16 cellular contexts compared by ENCODE assay signal in genomic region chr5:175248416-175248905, GRCh38.
DNase-seq lines count a peak whose midpoint lies in the region; ATAC-seq and TF ChIP-seq lines count a peak whose summit lies in the region.
"Had no signal": no experiment of that assay in that cellular context is flagged by ENCODE, and none has a peak within 500 bp of the region (broad histone marks: within the 10 kb centered on the region; RNA-seq: fewer than 3 reads in every experiment).

No MANE protein-coding gene starts in this region.

- peak; percentile 24 for DNase-seq in DMS79 treated with DMSO at 0.1 percent for 48 hours (lab: John Stamatoyannopoulos, UW)
- DNase-seq in IMR-90, result no peak
- peak; percentile 36 for DNase-seq in kidney tubule cell (ENCODE audit: low spot score)
- no peak for DNase-seq in pons (ENCODE audit: low spot score)
- no peak for DNase-seq in HuH-7 (ENCODE audit: low spot score)
- DNase-seq in AG08396 (ENCODE audit: low spot score), result no peak
- DNase-seq: CD4-positive, CD25-positive, alpha-beta regulatory T cell; CD8-positive, alpha-beta memory T cell; DMS 273 treated with DMSO at 0.1 percent for 48 hours; DND-41; GM23248; H9; HFFc6 had no signal

- H2AK9ac ChIP-seq in IMR-90 (replicated peaks; ENCODE audit: low read depth, low read length, poor library complexity), result no peak overlapping the region

- POLR2A ChIA-PET in IMR-90 (lab: Charles Lee; ENCODE audit: unreplicated experiment), result no interaction called here

- no peak overlapping the region for H3K4me2 ChIP-seq in IMR-90 (ENCODE audit: low read depth, low read length)
- H3K4me2 ChIP-seq: BLaER1 had no signal

- in situ Hi-C loops in IMR-90 (cut with MboI; ENCODE audit: low sequenced_read_pairs), result no loop called here

- H3K4me1 ChIP-seq in IMR-90 (ENCODE audit: control insufficient read depth, insufficient read depth, low read length), result peaks cover 4% of the 10 kb centered on the region

- no peak overlapping the region for H3K18ac ChIP-seq in IMR-90 (ENCODE audit: low read depth, low read length)

- H3K4ac ChIP-seq in IMR-90 (ENCODE audit: low read depth, low read length), result peak overlapping the region; percentile 21; the same call in 1 of the 2 replicates

- H3K56ac ChIP-seq in IMR-90 (ENCODE audit: extremely low read depth, insufficient read depth, low read length), result no peak overlapping the region

- H3K9ac ChIP-seq in IMR-90 (ENCODE audit: low read depth, low read length), result no peak overlapping the region
- H3K9ac ChIP-seq: BLaER1, GM23248 had no signal

- CTCF ChIA-PET in IMR-90 (lab: Yijun Ruan, JAX), result no interaction called here

- H2BK5ac ChIP-seq in IMR-90 (ENCODE audit: low read depth, low read length, poor library complexity, severe bottlenecking), result no peak overlapping the region

- H3K36me3 ChIP-seq in IMR-90 (ENCODE audit: control insufficient read depth, insufficient read depth, low read length), result no peaks in the 10 kb centered on the region
- H3K36me3 ChIP-seq: BLaER1 had no signal

- H4K5ac ChIP-seq in IMR-90 (ENCODE audit: low read depth, low read length), result no peak overlapping the region

- WGBS in IMR-90 (ENCODE audit: extremely low coverage in 2 of 2, insufficient read length in 1 of 2), 2 experiments, result no CpG with 5 or more reads among the region's 6 CpGs

- H3K4me3 ChIP-seq in IMR-90 (ENCODE audit: insufficient read depth, low read depth, low read length), result no peak overlapping the region
- H3K4me3 ChIP-seq: BLaER1, GM23248 had no signal

- H2AFZ ChIP-seq in IMR-90 (replicated peaks; ENCODE audit: low read length, poor library complexity), result no peak overlapping the region
- H2AFZ ChIP-seq: GM23248 had no signal

- no peaks in the 10 kb centered on the region for H3K27me3 ChIP-seq in IMR-90 (ENCODE audit: control insufficient read depth, insufficient read depth, low read length)
- H3K27me3 ChIP-seq: BLaER1 had no signal

- intact Hi-C loops in IMR-90 (cut with micrococcal nuclease), result loop anchor here (5.0 kb wide), 1 partner anchor 194 kb away; the partner anchor contains the start of gene DRD1

- H4K20me1 ChIP-seq in IMR-90 (ENCODE audit: insufficient read depth, low read length), result no peaks in the 10 kb centered on the region
- H4K20me1 ChIP-seq: BLaER1 had no signal

- no peak overlapping the region for H3K23ac ChIP-seq in IMR-90 (ENCODE audit: low read depth, low read length)

- peak overlapping the region; percentile 3; the same call in 2 of the 3 replicates for H2BK15ac ChIP-seq in IMR-90 (ENCODE audit: low read depth, low read length)

- peak overlapping the region; percentile 37; the same call in 1 of the 2 replicates for H2AK5ac ChIP-seq in IMR-90 (ENCODE audit: low read depth, low read length)

- TF ChIP-seq POLR2A in IMR-90 (IDR thresholded peaks at IDR 0.05; ENCODE audit: low read depth, low read length), result no peak

- H3K27ac ChIP-seq in IMR-90 (ENCODE audit: insufficient read depth, low read length), result no peak overlapping the region
- H3K27ac ChIP-seq: BLaER1, C4-2B, GM23248 had no signal

- TF ChIP-seq CTCF in IMR-90 (conservative IDR thresholded peaks at IDR 0.05; ENCODE audit: low read depth, low read length), result no peak

- dilution Hi-C loops in IMR-90 (cut with HindIII; ENCODE audit: low sequenced_read_pairs, unreplicated experiment), result no loop called here

- H3K79me1 ChIP-seq in IMR-90 (ENCODE audit: low read depth in 1 of 2, low read length in 2 of 2), result no peaks in the 10 kb centered on the region

- peak overlapping the region; percentile 3; the same call in 1 of the 2 replicates for H2BK120ac ChIP-seq in IMR-90 (ENCODE audit: low read depth, low read length)

- H4K8ac ChIP-seq in IMR-90 (ENCODE audit: low read depth in 2 of 2, low read length in 2 of 2), result no peak overlapping the region

- BruUV-seq in IMR-90 (replicated peaks; lab: Mats Ljungman, UMichigan), result no TSS peak

- H3K9me3 ChIP-seq in IMR-90 (ENCODE audit: control insufficient read depth, insufficient read depth, low read length), result no peaks in the 10 kb centered on the region
- H3K9me3 ChIP-seq: BLaER1 had no signal

- no peak overlapping the region for H4K91ac ChIP-seq in IMR-90 (ENCODE audit: insufficient read depth, low read depth, low read length)

- no peak for ATAC-seq in IMR-90 (ENCODE audit: low read depth)
- ATAC-seq: HCT116 had no signal

- TF ChIP-seq RAD21 in IMR-90 (IDR thresholded peaks at IDR 0.05; ENCODE audit: low read length), result no peak

- 0 out of 2 replicates have a peak overlapping the region, but pooled peaks have one; percentile 80 for H2BK20ac ChIP-seq in IMR-90 (ENCODE audit: low read depth, low read length)

- H3K9me1 ChIP-seq in IMR-90 (ENCODE audit: insufficient read depth, low read length), result peaks cover 16% of the 10 kb centered on the region

- H3K14ac ChIP-seq in IMR-90 (replicated peaks; ENCODE audit: low read depth, low read length), result 0 out of 2 replicates have a peak overlapping the region, but pooled peaks have one; percentile 35

TF ChIP-seq in IMR-90, 13 proteins besides CTCF, POLR2A, EP300 and RAD21:
- TF ChIP-seq USF2 (IDR thresholded peaks at IDR 0.05; ENCODE audit: low read depth, low read length) (no peak), FOS (IDR thresholded peaks at IDR 0.05; ENCODE audit: low read depth, low read length) (no peak), MAZ (IDR thresholded peaks at IDR 0.05; ENCODE audit: borderline replicate concordance, low read depth, low read length) (no peak)
TF ChIP-seq in IMR-90: peak in this region for 0.

Comparison
In these comparisons a context has a peak if more than half of its experiments do, and no peak if none do; other contexts are left out.
1. DNase-seq: peak in DMS79 treated with DMSO at 0.1 percent for 48 hours (single experiment) and kidney tubule cell (single experiment); none in IMR-90 (single experiment), pons (single experiment), HuH-7 (single experiment) and AG08396 (single experiment).